In genomic region chr9:12826924-12827655, GRCh38 we compare ENCODE assay signal across 29 cellular contexts. TPM values are rescaled to one million over a fixed set of nuclear protein-coding genes. Genes with fewer than 3 reads are reported as not detected.
"Had no signal": no experiment of that assay in that cellular context is flagged by ENCODE, and none has a peak within 500 bp of the region (broad histone marks: within the 10 kb centered on the region; RNA-seq: fewer than 3 reads in every experiment).

No MANE protein-coding gene starts in this region.

- H3K36me3 ChIP-seq: gastrocnemius medialis, lower lobe of right lung, neutrophil, prostate gland, stomach, thyroid gland, vagina had no signal

- H3K27ac Mint-ChIP-seq: memory B cell; naive B cell; natural killer cell treated with Interleukin-12 subunit alpha and Interleukin-12 subunit beta and Interleukin-15 and Interleukin-18, amount 100 ng/mL, for 72 hours; stimulated activated effector memory CD8-positive, alpha-beta T cell treated with anti-CD3 and anti-CD28 coated beads, Interleukin-12 subunit alpha, Interleukin-12 subunit beta, amount 100 ng/mL, for 72 hours had no signal

- DNase-seq: dermis blood vessel endothelial cell; effector memory CD4-positive, alpha-beta T cell; erythroblast; foreskin fibroblast; gastrocnemius medialis; heart left ventricle; hippocampal formation; left cardiac atrium; left ventricle myocardium superior; lower lobe of right lung; naive B cell; right cardiac atrium; sigmoid colon; stimulated activated CD4-positive, alpha-beta T cell treated with anti-CD3 and anti-CD28 coated beads, Interleukin-2, amount 100 ng/mL, for 24 hours; stimulated activated CD4-positive, alpha-beta T cell treated with anti-CD3 and anti-CD28 coated beads, Interleukin-4, amount 100 ng/mL, for 24 hours; stimulated activated naive CD4-positive, alpha-beta T cell treated with Interleukin-2 at 50 U/mL for 16 hours; stomach; thyroid gland; trophoblast cell had no signal

- H3K9me3 ChIP-seq: gastrocnemius medialis, heart left ventricle, lower lobe of right lung, neutrophil, prostate gland, sigmoid colon, stomach, thyroid gland, vagina had no signal

- H2AFZ ChIP-seq: parathyroid adenoma had no signal

- H3K27me3 Mint-ChIP-seq: memory B cell; naive B cell; natural killer cell treated with Interleukin-12 subunit alpha and Interleukin-12 subunit beta and Interleukin-15 and Interleukin-18, amount 100 ng/mL, for 72 hours had no signal

- H3K36me3 Mint-ChIP-seq: memory B cell; naive B cell; natural killer cell treated with Interleukin-12 subunit alpha and Interleukin-12 subunit beta and Interleukin-15 and Interleukin-18, amount 100 ng/mL, for 72 hours; stimulated activated effector memory CD8-positive, alpha-beta T cell treated with anti-CD3 and anti-CD28 coated beads, Interleukin-12 subunit alpha, Interleukin-12 subunit beta, amount 100 ng/mL, for 72 hours had no signal

- H3K27ac ChIP-seq: coronary artery, gastrocnemius medialis, heart left ventricle, lower lobe of right lung, neutrophil, parathyroid adenoma, prostate gland, thyroid gland, vagina had no signal

- H3K4me1 ChIP-seq: gastrocnemius medialis, heart left ventricle, parathyroid adenoma, prostate gland, thyroid gland, vagina had no signal

- ATAC-seq: gastrocnemius medialis; heart left ventricle; left cardiac atrium; left ventricle myocardium superior; natural killer cell treated with Interleukin-12 subunit alpha and Interleukin-12 subunit beta and Interleukin-15 and Interleukin-18, amount 100 ng/mL, for 72 hours; right cardiac atrium; stimulated activated effector memory CD8-positive, alpha-beta T cell treated with anti-CD3 and anti-CD28 coated beads, Interleukin-12 subunit alpha, Interleukin-12 subunit beta, amount 100 ng/mL, for 72 hours had no signal

- H3K27me3 ChIP-seq: gastrocnemius medialis, heart left ventricle, neutrophil, sigmoid colon, stomach, thyroid gland, vagina had no signal

- H3K9me3 Mint-ChIP-seq: memory B cell, neural crest cell had no signal

- FAIRE-seq: endothelial cell of umbilical vein had no signal

- H3K4me3 Mint-ChIP-seq: memory B cell; naive B cell; natural killer cell treated with Interleukin-12 subunit alpha and Interleukin-12 subunit beta and Interleukin-15 and Interleukin-18, amount 100 ng/mL, for 72 hours; neural crest cell; stimulated activated effector memory CD8-positive, alpha-beta T cell treated with anti-CD3 and anti-CD28 coated beads, Interleukin-12 subunit alpha, Interleukin-12 subunit beta, amount 100 ng/mL, for 72 hours had no signal

- H3K79me2 ChIP-seq: parathyroid adenoma had no signal

- H3K4me3 ChIP-seq: coronary artery, gastrocnemius medialis, heart left ventricle, lower lobe of right lung, prostate gland, sigmoid colon, stomach, thyroid gland, vagina had no signal

- H3K4me1 Mint-ChIP-seq: memory B cell; naive B cell; neural crest cell; stimulated activated effector memory CD8-positive, alpha-beta T cell treated with anti-CD3 and anti-CD28 coated beads, Interleukin-12 subunit alpha, Interleukin-12 subunit beta, amount 100 ng/mL, for 72 hours had no signal

RNA-seq across cellular contexts. Expression of gene LURAP1L, which starts 52.3 kb away (rescaled TPM):
- total RNA-seq: natural killer cell treated with Interleukin-12 subunit alpha and Interleukin-12 subunit beta and Interleukin-15 and Interleukin-18, amount 100 ng/mL, for 72 hours had no signal
